Comparison of ENCODE assay signal across 8 cellular contexts in genomic region chr2:232696609-232697058, GRCh38. TPM values are rescaled to one million over a fixed set of nuclear protein-coding genes. Genes with fewer than 3 reads are reported as not detected.
DNase-seq lines count a peak whose midpoint lies in the region; ATAC-seq and TF ChIP-seq lines count a peak whose summit lies in the region.

No MANE protein-coding gene starts in this region.

- peaks cover 0 to 43% (median 29%) of the 10 kb centered on the region in 4 donors for H3K4me1 ChIP-seq in sigmoid colon

- H3F3A ChIP-seq in SU-DHL-6 (ENCODE audit: insufficient read depth), result peaks cover 7% of the 10 kb centered on the region

- WGBS in sigmoid colon, 2 donors, result 37 to 52% methylated on average over 10 of the region's 10 CpGs

- H3K4me3 ChIP-seq in GM08714 (ENCODE audit: low read length), result peak overlapping the region; percentile 66; the same call in 1 of the 2 replicates
- peak overlapping the region; percentile 72 for H3K4me3 ChIP-seq in SU-DHL-6 (ENCODE audit: insufficient read depth, low read length, poor library complexity, severe bottlenecking)
- H3K4me3 ChIP-seq in fibroblast of pulmonary artery (replicated peaks; ENCODE audit: low read depth, low read length), result peak overlapping the region; percentile 95
- H3K4me3 ChIP-seq in sigmoid colon, result peak overlapping the region; percentile 69 to 94 (median 76)

- no peaks in the 10 kb centered on the region for H4K20me1 ChIP-seq in SU-DHL-6 (ENCODE audit: low read depth, low read length)

- no peak for ATAC-seq in GM18861 (IDR thresholded peaks at IDR 0.05; ENCODE audit: unreplicated experiment)

- H3K27ac ChIP-seq in SU-DHL-6 (ENCODE audit: low read depth, low read length), result no peak overlapping the region
- peak overlapping the region; percentile 87 to 97 (median 90) for H3K27ac ChIP-seq in sigmoid colon

- H2AFZ ChIP-seq in SU-DHL-6 (ENCODE audit: low read depth, low read length, severe bottlenecking), result peak overlapping the region; percentile 88

- DNase-seq in fibroblast of pulmonary artery (ENCODE audit: low read depth), result no peak
- no peak for DNase-seq in sigmoid colon
- no peak for DNase-seq in effector CD8-positive, alpha-beta T cell (lab: John Stamatoyannopoulos, UW)
- DNase-seq in GM10266 (ENCODE audit: extremely low spot score), result no peak
- no peak for DNase-seq in DMS53 (lab: John Stamatoyannopoulos, UW)

- intact Hi-C loops in sigmoid colon (cut with DNase I), result loop anchor here (2.0 to 5.0 kb wide), 3 partner anchors 90 to 871 kb away; partner anchors contain the start of genes ATG16L1 and USP40

- peak overlapping the region; percentile 85 for H3K9ac ChIP-seq in SU-DHL-6 (ENCODE audit: low read length)

- no peak for TF ChIP-seq EP300 in sigmoid colon (IDR thresholded peaks at IDR 0.05)

- H3K9me2 ChIP-seq in SU-DHL-6 (replicated peaks; ENCODE audit: insufficient read depth, low read length), result no peaks in the 10 kb centered on the region

- H3K36me3 ChIP-seq in SU-DHL-6 (ENCODE audit: low read length) (no peaks in the 10 kb centered on the region), sigmoid colon (no peaks in the 10 kb centered on the region)

- H3K27me3 ChIP-seq in SU-DHL-6 (ENCODE audit: low read length) (no peaks in the 10 kb centered on the region), sigmoid colon (no peaks in the 10 kb centered on the region)

- H3K9me3 ChIP-seq in SU-DHL-6 (ENCODE audit: insufficient read depth, low read length), result no peaks in the 10 kb centered on the region
- H3K9me3 ChIP-seq in sigmoid colon, result no peaks in the 10 kb centered on the region

- TF ChIP-seq POLR2A in sigmoid colon (IDR thresholded peaks at IDR 0.05), result no peak

- peaks cover 39% of the 10 kb centered on the region for H3K79me2 ChIP-seq in SU-DHL-6 (ENCODE audit: insufficient read depth, low read length)

- peak overlapping the region; percentile 52 for H3K4me2 ChIP-seq in SU-DHL-6 (ENCODE audit: low read depth, low read length, poor library complexity, severe bottlenecking)

- TF ChIP-seq CTCF in SU-DHL-6 (IDR thresholded peaks at IDR 0.05; ENCODE audit: insufficient read depth, low read length, poor library complexity, severe bottlenecking), result no peak
- no peak for TF ChIP-seq CTCF in fibroblast of pulmonary artery (IDR thresholded peaks at IDR 0.05; ENCODE audit: low read length, missing control alignments)
- no peak for TF ChIP-seq CTCF in sigmoid colon (IDR thresholded peaks at IDR 0.05)
- TF ChIP-seq CTCF in GM10266 (IDR thresholded peaks at IDR 0.05; ENCODE audit: control insufficient read depth, insufficient read depth, low read depth, missing control alignments), result no peak

RNA-seq across cellular contexts. Expression of gene GIGYF2, which starts 0.5 kb away (rescaled TPM):
- 10 to 100 TPM; 62.9 to 90.0 (median 74.9) TPM for total RNA-seq in sigmoid colon
- polyA plus RNA-seq in sigmoid colon, result 10 to 100 TPM; 10.2 to 24.6 (median 16.6) TPM
